Comparison of ENCODE assay signal across 13 cellular contexts in the genomic region with DNA sequence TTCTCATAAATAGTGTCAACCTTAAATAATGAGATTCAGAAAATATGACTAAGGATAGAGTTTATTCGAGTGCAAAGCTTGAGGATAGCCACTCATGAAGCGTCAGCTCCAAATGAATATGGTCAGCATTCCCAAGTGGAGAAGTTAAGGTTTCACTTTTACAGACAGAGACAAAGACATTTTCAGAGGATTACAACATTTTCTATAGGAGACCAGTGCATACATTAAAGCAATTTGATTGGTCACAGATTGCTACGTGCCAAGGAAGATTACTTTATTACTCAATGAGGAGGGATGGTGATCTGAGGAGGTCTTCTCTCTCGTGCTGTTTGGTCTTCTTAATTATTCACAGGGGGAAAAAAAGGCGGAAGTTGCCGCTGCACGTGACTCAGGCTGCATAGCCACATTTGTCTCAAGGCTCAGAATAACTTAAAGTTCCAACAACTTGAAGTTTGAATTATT.
DNase-seq lines count a peak whose midpoint lies in the region; ATAC-seq, FAIRE-seq and TF ChIP-seq lines count a peak whose summit lies in the region.
"Had no signal": no experiment of that assay in that cellular context is flagged by ENCODE, and none has a peak within 500 bp of the region (broad histone marks: within the 10 kb centered on the region; RNA-seq: fewer than 3 reads in every experiment).

No MANE protein-coding gene starts in this region.

- intact Hi-C loops in left colon (cut with DNase I, micrococcal nuclease): no loop called here

- FAIRE-seq in astrocyte (lab: Jason Lieb, UNC): peak; percentile 41
- no peak for FAIRE-seq in urothelium cell line (lab: Jason Lieb, UNC)
- FAIRE-seq: A204.1, colon had no signal

- peak overlapping the region; percentile 84 for H3K4me2 ChIP-seq in astrocyte (ENCODE audit: low read length)

- H4K20me1 ChIP-seq in astrocyte (ENCODE audit: insufficient read depth, low read length): no peaks in the 10 kb centered on the region

- TF ChIP-seq CTCF in astrocyte (IDR thresholded peaks at IDR 0.05; ENCODE audit: insufficient read depth, low read depth, low read length): no peak

- peak overlapping the region; percentile 95 for H3K27ac Mint-ChIP-seq in astrocyte (ENCODE audit: unreplicated experiment)
- H3K27ac Mint-ChIP-seq: naive B cell had no signal

- no peaks in the 10 kb centered on the region for H3K27me3 Mint-ChIP-seq in astrocyte (ENCODE audit: low read depth, unreplicated experiment)

- H3K4me1 ChIP-seq in astrocyte (ENCODE audit: insufficient read depth, low read length): peaks cover 22% of the 10 kb centered on the region

- DNase-seq in NOMO-1 (lab: John Stamatoyannopoulos, UW; ENCODE audit: unreplicated experiment in 2 of 2) (peak; percentile 8 to 34), NOMO-1 treated with dmso at 0.1 percent for 144 hours (lab: John Stamatoyannopoulos, UW; ENCODE audit: unreplicated experiment) (no peak), astrocyte (ENCODE audit: low read depth) (peak; percentile 72), left colon (peak in 1 of 2 donors; percentile 40), urothelium cell line (ENCODE audit: low spot score) (peak; percentile 8)
- DNase-seq in activated naive CD4-positive, alpha-beta T cell treated with anti-CD3 and anti-CD28 coated beads, Interleukin-2, amount 50 U/mL, for 16 hours: no peak
- DNase-seq: activated CD4-positive, alpha-beta T cell treated with anti-CD3 and anti-CD28 coated beads for 48 hours; naive B cell; NCI-H1092 had no signal

- H3K9me3 Mint-ChIP-seq in astrocyte (ENCODE audit: unreplicated experiment): no peaks in the 10 kb centered on the region
- H3K9me3 Mint-ChIP-seq: naive B cell had no signal

- no peaks in the 10 kb centered on the region for H3K27me3 ChIP-seq in astrocyte (ENCODE audit: insufficient read depth, low read length)

- H3K4me3 Mint-ChIP-seq in astrocyte (ENCODE audit: unreplicated experiment): no peak overlapping the region

- H3K36me3 ChIP-seq in astrocyte (ENCODE audit: insufficient read depth, low read length): no peaks in the 10 kb centered on the region

- peaks cover 35% of the 10 kb centered on the region for H3K4me1 Mint-ChIP-seq in astrocyte (ENCODE audit: low read depth, unreplicated experiment)
- H3K4me1 Mint-ChIP-seq: naive B cell had no signal

- ATAC-seq in left colon (peak; percentile 28), HG02885 (IDR thresholded peaks at IDR 0.05; ENCODE audit: poor library complexity, unreplicated experiment) (no peak), HG02759 (IDR thresholded peaks at IDR 0.05; ENCODE audit: unreplicated experiment) (no peak)

- peak overlapping the region; percentile 63 for H3K9ac ChIP-seq in astrocyte (ENCODE audit: low read length)

- H3K79me2 ChIP-seq in astrocyte (ENCODE audit: insufficient read depth, low read length): no peaks in the 10 kb centered on the region

- peak overlapping the region; percentile 59 for H2AFZ ChIP-seq in astrocyte (ENCODE audit: low read depth, low read length)

- H3K4me3 ChIP-seq in astrocyte (ENCODE audit: insufficient read depth, low read depth, low read length): peak overlapping the region; percentile 43

- H3K9me3 ChIP-seq in astrocyte (ENCODE audit: insufficient read depth, low read depth, low read length): no peaks in the 10 kb centered on the region

- no peaks in the 10 kb centered on the region for H3K36me3 Mint-ChIP-seq in astrocyte (ENCODE audit: low read depth, unreplicated experiment)
- H3K36me3 Mint-ChIP-seq: naive B cell had no signal

- H3K27ac ChIP-seq in astrocyte (ENCODE audit: low read depth, low read length): peak overlapping the region; percentile 87

Comparison
In these comparisons a context has a peak if more than half of its experiments do, and no peak if none do; other contexts are left out.
1. DNase-seq: peak in NOMO-1 (2 of 2), astrocyte (single experiment) and urothelium cell line (single experiment); none in NOMO-1 treated with dmso at 0.1 percent for 144 hours (single experiment) and activated naive CD4-positive, alpha-beta T cell treated with anti-CD3 and anti-CD28 coated beads, Interleukin-2, amount 50 U/mL, for 16 hours (single experiment).